Comparison of ENCODE assay signal across 1 cellular context in genomic region chr2:171225302-171225980, GRCh38.
A peak's percentile ranks its signal among the peaks of the same experiment; 100 is the strongest.
TF ChIP-seq lines count a peak whose summit lies in the region.

No MANE protein-coding gene starts in this region.

TF ChIP-seq in K562, 482 proteins besides CTCF, POLR2A, EP300 and RAD21 (continued from another document and continues in another):
- TF ChIP-seq ZNF318 (IDR thresholded peaks at IDR 0.05; ENCODE audit: borderline replicate concordance in 1 of 2, low read depth in 1 of 2) (peak in 1 of 2 experiments; percentile 87; a peak in 2 of 4 replicates), MEIS2 (IDR thresholded peaks at IDR 0.05; ENCODE audit: partially characterized antibody) (peak; percentile 41), SMARCA4 (IDR thresholded peaks at IDR 0.05) (peak; percentile 97), BCOR (IDR thresholded peaks at IDR 0.05) (no peak), ZNF384 (IDR thresholded peaks at IDR 0.05; ENCODE audit: low read depth, low read length) (peak; percentile 95), PCBP2 (IDR thresholded peaks at IDR 0.05; ENCODE audit: low read depth, low read length, poor library complexity, severe bottlenecking) (no peak), SOX6 (IDR thresholded peaks at IDR 0.05) (peak; percentile 43; the same call in 1 of the 2 replicates), BHLHE40 (IDR thresholded peaks at IDR 0.05; ENCODE audit: low read length) (0 out of 2 replicates have a peak, but pooled peaks have one; percentile 13), MAFK (IDR thresholded peaks at IDR 0.05; ENCODE audit: low read length) (peak; percentile 74), TEAD1 (CRISPR knock-in tag; IDR thresholded peaks at IDR 0.05) (peak; percentile 71 to 86; a peak in 3 of 4 replicates), MTA1 (IDR thresholded peaks at IDR 0.05; ENCODE audit: borderline replicate concordance) (peak; percentile 41; the same call in 1 of the 2 replicates), LCOR (CRISPR knock-in tag; IDR thresholded peaks at IDR 0.05) (0 out of 2 replicates have a peak, but pooled peaks have one; percentile 42), ATF2 (CRISPR knock-in tag; IDR thresholded peaks at IDR 0.05) (no peak), BRD4 (IDR thresholded peaks at IDR 0.05) (no peak), ESRRA (IDR thresholded peaks at IDR 0.05; ENCODE audit: borderline replicate concordance, low read depth) (peak; percentile 79; the same call in 1 of the 2 replicates), CEBPZ (IDR thresholded peaks at IDR 0.05; ENCODE audit: borderline replicate concordance, low read depth, low read length) (no peak), NKRF (IDR thresholded peaks at IDR 0.05; ENCODE audit: borderline replicate concordance) (no peak), KDM4B (IDR thresholded peaks at IDR 0.05; ENCODE audit: borderline replicate concordance in 2 of 2, low read depth in 1 of 2) (no peak), UBTF (IDR thresholded peaks at IDR 0.05; ENCODE audit: borderline replicate concordance in 1 of 2, low read depth in 2 of 2, low read length in 2 of 2) (no peak), NONO (IDR thresholded peaks at IDR 0.05; ENCODE audit: low read depth in 2 of 2, low read length in 1 of 2) (no peak), ZNF134 (CRISPR knock-in tag; conservative IDR thresholded peaks at IDR 0.05) (no peak), TAF15 (IDR thresholded peaks at IDR 0.05; ENCODE audit: low read depth, low read length) (no peak), ZBTB33 (CRISPR knock-in tag; IDR thresholded peaks at IDR 0.05) (no peak), DPF2 (IDR thresholded peaks at IDR 0.05) (peak; percentile 96), RFX7 (CRISPR knock-in tag; IDR thresholded peaks at IDR 0.05) (no peak), LEF1 (IDR thresholded peaks at IDR 0.05) (peak; percentile 52; the same call in 1 of the 2 replicates), ZNF395 (CRISPR knock-in tag; IDR thresholded peaks at IDR 0.05) (no peak), ZFPM2 (CRISPR knock-in tag; IDR thresholded peaks at IDR 0.05) (no peak), SRF (CRISPR knock-in tag; IDR thresholded peaks at IDR 0.05) (peak in 1 of 2 experiments; percentile 75; a peak in 1 of 4 replicates), ETV6 (IDR thresholded peaks at IDR 0.05; ENCODE audit: borderline replicate concordance in 1 of 2, low read depth in 2 of 2, low read length in 1 of 2) (no peak), ETV6 (CRISPR knock-in tag; IDR thresholded peaks at IDR 0.05; ENCODE audit: borderline replicate concordance) (no peak)
- TF ChIP-seq, protein P1, sequence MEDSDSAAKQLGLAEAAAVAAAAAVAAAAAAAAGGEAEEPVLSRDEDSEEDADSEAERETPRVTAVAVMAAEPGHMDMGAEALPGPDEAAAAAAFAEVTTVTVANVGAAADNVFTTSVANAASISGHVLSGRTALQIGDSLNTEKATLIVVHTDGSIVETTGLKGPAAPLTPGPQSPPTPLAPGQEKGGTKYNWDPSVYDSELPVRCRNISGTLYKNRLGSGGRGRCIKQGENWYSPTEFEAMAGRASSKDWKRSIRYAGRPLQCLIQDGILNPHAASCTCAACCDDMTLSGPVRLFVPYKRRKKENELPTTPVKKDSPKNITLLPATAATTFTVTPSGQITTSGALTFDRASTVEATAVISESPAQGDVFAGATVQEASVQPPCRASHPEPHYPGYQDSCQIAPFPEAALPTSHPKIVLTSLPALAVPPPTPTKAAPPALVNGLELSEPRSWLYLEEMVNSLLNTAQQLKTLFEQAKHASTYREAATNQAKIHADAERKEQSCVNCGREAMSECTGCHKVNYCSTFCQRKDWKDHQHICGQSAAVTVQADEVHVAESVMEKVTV (CRISPR knock-in tag; IDR thresholded peaks at IDR 0.05): peak; percentile 4; the same call in 1 of the 2 replicates
